Comparison of ENCODE assay signal across 33 cellular contexts in genomic region chr2:159298967-159299366, GRCh38.
"Had no signal": no experiment of that assay in that cellular context is flagged by ENCODE, and none has a peak within 500 bp of the region (broad histone marks: within the 10 kb centered on the region; RNA-seq: fewer than 3 reads in every experiment).

No MANE protein-coding gene starts in this region.

- H3K4me3 ChIP-seq: adrenal gland, body of pancreas, esophagus muscularis mucosa, gastroesophageal sphincter had no signal

- H3K4me1 ChIP-seq: adrenal gland, body of pancreas, esophagus muscularis mucosa, gastroesophageal sphincter had no signal

- H3K9me3 ChIP-seq: adrenal gland, body of pancreas, esophagus muscularis mucosa, gastroesophageal sphincter had no signal

- FAIRE-seq: colon had no signal

- H3K36me3 ChIP-seq: adrenal gland, esophagus muscularis mucosa, gastroesophageal sphincter, WERI-Rb-1 had no signal

- ATAC-seq: activated CD4-positive, alpha-beta T cell treated with anti-CD3 and anti-CD28 coated beads for 36 hours; activated CD4-positive, CD25-positive, alpha-beta regulatory T cell treated with anti-CD3 and anti-CD28 coated beads, Interleukin-2, amount 50 U/mL, for 24 hours; activated CD8-positive, alpha-beta memory T cell treated with anti-CD3 and anti-CD28 coated beads, Interleukin-2, amount 10 ng/mL, durations not matched to agents 7 days and 5 days; activated CD8-positive, alpha-beta T cell treated with anti-CD3 and anti-CD28 coated beads, Interleukin-2, amount 10 ng/mL, durations not matched to agents 7 days and 5 days; activated T-helper 17 cell treated with anti-CD3 and anti-CD28 coated beads, Interleukin-2, amount 50 U/mL, for 72 hours; body of pancreas; effector memory CD8-positive, alpha-beta T cell; gastroesophageal sphincter; T-helper 17 cell had no signal

- DNase-seq: activated B cell treated with CpG ODN at 0.5 μM for 24 hours; activated CD4-positive, alpha-beta memory T cell treated with anti-CD3 and anti-CD28 coated beads for 36 hours; activated CD4-positive, alpha-beta T cell treated with anti-CD3 and anti-CD28 coated beads for 36 hours; activated CD4-positive, alpha-beta T cell treated with anti-CD3 and anti-CD28 coated beads, Interleukin-2, amount 10 ng/mL, durations not matched to agents 24 days and 14 days; activated CD8-positive, alpha-beta memory T cell treated with anti-CD3 and anti-CD28 coated beads, Interleukin-2, amount 10 ng/mL, durations not matched to agents 7 days and 5 days; activated CD8-positive, alpha-beta memory T cell treated with anti-CD3 and anti-CD28 coated beads, Interleukin-2, amount 50 U/mL, for 4 hours; activated CD8-positive, alpha-beta T cell treated with anti-CD3 and anti-CD28 coated beads, Interleukin-2, amount 10 ng/mL, durations not matched to agents 7 days and 5 days; activated effector memory CD4-positive, alpha-beta T cell treated with Interleukin-2 at 50 U/mL for 16 hours; activated gamma-delta T cell treated with Interleukin-2 at 50 U/mL for 16 hours; activated naive CD4-positive, alpha-beta T cell treated with anti-CD3 and anti-CD28 coated beads, Interleukin-2, amount 50 U/mL, for 16 hours; activated naive CD4-positive, alpha-beta T cell treated with Interleukin-2 at 50 U/mL for 16 hours; activated T-cell treated with anti-CD3 and anti-CD28 coated beads, Interleukin-2, amount 50 U/mL, for 1 hour; adrenal gland; amygdala; aorta; body of pancreas; caudate nucleus; cortex of kidney; dermis blood vessel endothelial cell; effector CD4-positive, alpha-beta T cell; effector memory CD8-positive, alpha-beta T cell; erythroblast; foreskin melanocyte; head of caudate nucleus; T-helper 1 cell; T-helper 17 cell; T1000; WERI-Rb-1 had no signal

- H3K27me3 ChIP-seq: adrenal gland, body of pancreas, esophagus muscularis mucosa, gastroesophageal sphincter had no signal

- H3K27ac ChIP-seq: adrenal gland, body of pancreas, esophagus muscularis mucosa, gastroesophageal sphincter, WERI-Rb-1 had no signal
